In the genomic region with DNA sequence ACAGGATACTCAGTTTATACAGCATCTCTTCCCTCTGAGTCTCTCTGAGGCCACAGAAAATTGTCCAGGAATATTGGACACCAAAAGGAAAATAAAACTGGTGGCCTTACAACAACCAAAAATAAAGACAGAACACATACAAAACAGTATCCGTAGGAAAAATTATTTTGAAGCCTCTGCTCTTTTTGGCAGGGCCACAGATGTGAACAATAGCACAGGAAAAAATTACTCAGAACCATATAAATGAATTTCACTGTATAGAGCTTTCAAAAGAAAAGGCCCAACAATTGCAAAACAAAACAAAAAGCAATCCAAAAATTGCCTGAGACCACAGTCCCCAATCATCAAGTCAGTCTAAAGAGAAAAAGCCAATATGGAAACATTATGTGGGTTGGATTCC, we compare ENCODE assay signal across 1 cellular context.
"Had no signal": no experiment of that assay in that cellular context is flagged by ENCODE, and none has a peak within 500 bp of the region (broad histone marks: within the 10 kb centered on the region; RNA-seq: fewer than 3 reads in every experiment).

No MANE protein-coding gene starts in this region.

- H3K4me3 ChIP-seq: GM12878 had no signal
